Comparison of ENCODE assay signal across 1 cellular context in the genomic region with DNA sequence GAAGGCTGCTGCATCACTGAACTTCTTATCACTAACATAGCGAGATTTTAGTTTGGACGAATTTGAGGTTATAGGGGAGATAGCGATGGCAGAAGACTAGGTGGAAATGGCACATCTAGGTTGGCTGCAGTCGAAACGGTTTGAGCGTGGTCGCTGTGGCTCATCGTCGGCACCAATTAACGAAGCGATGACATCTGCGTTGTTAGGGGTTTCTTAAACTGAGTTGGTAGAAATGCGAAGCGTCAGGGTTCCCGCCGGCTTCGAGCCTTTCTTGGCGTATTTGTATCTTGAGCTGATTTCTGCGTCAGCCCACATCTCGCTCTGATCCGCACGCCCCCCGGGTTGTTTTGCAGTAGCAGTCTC.
A peak's percentile ranks its signal among the peaks of the same experiment; 100 is the strongest.
TF ChIP-seq lines count a peak whose summit lies in the region.

No MANE protein-coding gene starts in this region.

TF ChIP-seq in K562, 482 proteins besides CTCF, POLR2A, EP300 and RAD21 (continued from another document and continues in another):
- TF ChIP-seq, protein P1, sequence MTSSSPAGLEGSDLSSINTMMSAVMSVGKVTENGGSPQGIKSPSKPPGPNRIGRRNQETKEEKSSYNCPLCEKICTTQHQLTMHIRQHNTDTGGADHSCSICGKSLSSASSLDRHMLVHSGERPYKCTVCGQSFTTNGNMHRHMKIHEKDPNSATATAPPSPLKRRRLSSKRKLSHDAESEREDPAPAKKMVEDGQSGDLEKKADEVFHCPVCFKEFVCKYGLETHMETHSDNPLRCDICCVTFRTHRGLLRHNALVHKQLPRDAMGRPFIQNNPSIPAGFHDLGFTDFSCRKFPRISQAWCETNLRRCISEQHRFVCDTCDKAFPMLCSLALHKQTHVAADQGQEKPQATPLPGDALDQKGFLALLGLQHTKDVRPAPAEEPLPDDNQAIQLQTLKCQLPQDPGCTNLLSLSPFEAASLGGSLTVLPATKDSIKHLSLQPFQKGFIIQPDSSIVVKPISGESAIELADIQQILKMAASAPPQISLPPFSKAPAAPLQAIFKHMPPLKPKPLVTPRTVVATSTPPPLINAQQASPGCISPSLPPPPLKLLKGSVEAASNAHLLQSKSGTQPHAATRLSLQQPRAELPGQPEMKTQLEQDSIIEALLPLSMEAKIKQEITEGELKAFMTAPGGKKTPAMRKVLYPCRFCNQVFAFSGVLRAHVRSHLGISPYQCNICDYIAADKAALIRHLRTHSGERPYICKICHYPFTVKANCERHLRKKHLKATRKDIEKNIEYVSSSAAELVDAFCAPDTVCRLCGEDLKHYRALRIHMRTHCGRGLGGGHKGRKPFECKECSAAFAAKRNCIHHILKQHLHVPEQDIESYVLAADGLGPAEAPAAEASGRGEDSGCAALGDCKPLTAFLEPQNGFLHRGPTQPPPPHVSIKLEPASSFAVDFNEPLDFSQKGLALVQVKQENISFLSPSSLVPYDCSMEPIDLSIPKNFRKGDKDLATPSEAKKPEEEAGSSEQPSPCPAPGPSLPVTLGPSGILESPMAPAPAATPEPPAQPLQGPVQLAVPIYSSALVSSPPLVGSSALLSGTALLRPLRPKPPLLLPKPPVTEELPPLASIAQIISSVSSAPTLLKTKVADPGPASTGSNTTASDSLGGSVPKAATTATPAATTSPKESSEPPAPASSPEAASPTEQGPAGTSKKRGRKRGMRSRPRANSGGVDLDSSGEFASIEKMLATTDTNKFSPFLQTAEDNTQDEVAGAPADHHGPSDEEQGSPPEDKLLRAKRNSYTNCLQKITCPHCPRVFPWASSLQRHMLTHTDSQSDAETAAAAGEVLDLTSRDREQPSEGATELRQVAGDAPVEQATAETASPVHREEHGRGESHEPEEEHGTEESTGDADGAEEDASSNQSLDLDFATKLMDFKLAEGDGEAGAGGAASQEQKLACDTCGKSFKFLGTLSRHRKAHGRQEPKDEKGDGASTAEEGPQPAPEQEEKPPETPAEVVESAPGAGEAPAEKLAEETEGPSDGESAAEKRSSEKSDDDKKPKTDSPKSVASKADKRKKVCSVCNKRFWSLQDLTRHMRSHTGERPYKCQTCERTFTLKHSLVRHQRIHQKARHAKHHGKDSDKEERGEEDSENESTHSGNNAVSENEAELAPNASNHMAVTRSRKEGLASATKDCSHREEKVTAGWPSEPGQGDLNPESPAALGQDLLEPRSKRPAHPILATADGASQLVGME (CRISPR knock-in tag; IDR thresholded peaks at IDR 0.05): no peak
- TF ChIP-seq ZNF12 (CRISPR knock-in tag; IDR thresholded peaks at IDR 0.05): no peak
- TF ChIP-seq DMBX1 (CRISPR knock-in tag; IDR thresholded peaks at IDR 0.05; ENCODE audit: borderline replicate concordance): no peak
- TF ChIP-seq SMARCA4 (IDR thresholded peaks at IDR 0.05): no peak
- 0 out of 2 replicates have a peak, but pooled peaks have one; percentile 47 for TF ChIP-seq MIER1 (IDR thresholded peaks at IDR 0.05; ENCODE audit: low read depth)
- TF ChIP-seq, protein P2, sequence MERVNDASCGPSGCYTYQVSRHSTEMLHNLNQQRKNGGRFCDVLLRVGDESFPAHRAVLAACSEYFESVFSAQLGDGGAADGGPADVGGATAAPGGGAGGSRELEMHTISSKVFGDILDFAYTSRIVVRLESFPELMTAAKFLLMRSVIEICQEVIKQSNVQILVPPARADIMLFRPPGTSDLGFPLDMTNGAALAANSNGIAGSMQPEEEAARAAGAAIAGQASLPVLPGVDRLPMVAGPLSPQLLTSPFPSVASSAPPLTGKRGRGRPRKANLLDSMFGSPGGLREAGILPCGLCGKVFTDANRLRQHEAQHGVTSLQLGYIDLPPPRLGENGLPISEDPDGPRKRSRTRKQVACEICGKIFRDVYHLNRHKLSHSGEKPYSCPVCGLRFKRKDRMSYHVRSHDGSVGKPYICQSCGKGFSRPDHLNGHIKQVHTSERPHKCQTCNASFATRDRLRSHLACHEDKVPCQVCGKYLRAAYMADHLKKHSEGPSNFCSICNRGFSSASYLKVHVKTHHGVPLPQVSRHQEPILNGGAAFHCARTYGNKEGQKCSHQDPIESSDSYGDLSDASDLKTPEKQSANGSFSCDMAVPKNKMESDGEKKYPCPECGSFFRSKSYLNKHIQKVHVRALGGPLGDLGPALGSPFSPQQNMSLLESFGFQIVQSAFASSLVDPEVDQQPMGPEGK (CRISPR knock-in tag; IDR thresholded peaks at IDR 0.05; ENCODE audit: borderline replicate concordance): no peak
- TF ChIP-seq, protein P3, sequence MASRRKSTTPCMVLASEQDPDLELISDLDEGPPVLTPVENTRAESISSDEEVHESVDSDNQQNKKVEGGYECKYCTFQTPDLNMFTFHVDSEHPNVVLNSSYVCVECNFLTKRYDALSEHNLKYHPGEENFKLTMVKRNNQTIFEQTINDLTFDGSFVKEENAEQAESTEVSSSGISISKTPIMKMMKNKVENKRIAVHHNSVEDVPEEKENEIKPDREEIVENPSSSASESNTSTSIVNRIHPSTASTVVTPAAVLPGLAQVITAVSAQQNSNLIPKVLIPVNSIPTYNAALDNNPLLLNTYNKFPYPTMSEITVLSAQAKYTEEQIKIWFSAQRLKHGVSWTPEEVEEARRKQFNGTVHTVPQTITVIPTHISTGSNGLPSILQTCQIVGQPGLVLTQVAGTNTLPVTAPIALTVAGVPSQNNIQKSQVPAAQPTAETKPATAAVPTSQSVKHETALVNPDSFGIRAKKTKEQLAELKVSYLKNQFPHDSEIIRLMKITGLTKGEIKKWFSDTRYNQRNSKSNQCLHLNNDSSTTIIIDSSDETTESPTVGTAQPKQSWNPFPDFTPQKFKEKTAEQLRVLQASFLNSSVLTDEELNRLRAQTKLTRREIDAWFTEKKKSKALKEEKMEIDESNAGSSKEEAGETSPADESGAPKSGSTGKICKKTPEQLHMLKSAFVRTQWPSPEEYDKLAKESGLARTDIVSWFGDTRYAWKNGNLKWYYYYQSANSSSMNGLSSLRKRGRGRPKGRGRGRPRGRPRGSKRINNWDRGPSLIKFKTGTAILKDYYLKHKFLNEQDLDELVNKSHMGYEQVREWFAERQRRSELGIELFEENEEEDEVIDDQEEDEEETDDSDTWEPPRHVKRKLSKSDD (conservative IDR thresholded peaks at IDR 0.05; ENCODE audit: low read length): no peak
- no peak for TF ChIP-seq ESRRA (IDR thresholded peaks at IDR 0.05; ENCODE audit: borderline replicate concordance, low read depth)
- no peak for TF ChIP-seq XRCC3 (IDR thresholded peaks at IDR 0.05)
- no peak for TF ChIP-seq ZC3H11A (IDR thresholded peaks at IDR 0.05; ENCODE audit: low read depth, low read length)
- no peak for TF ChIP-seq ZNF551 (CRISPR knock-in tag; IDR thresholded peaks at IDR 0.05)
- TF ChIP-seq, protein P4, sequence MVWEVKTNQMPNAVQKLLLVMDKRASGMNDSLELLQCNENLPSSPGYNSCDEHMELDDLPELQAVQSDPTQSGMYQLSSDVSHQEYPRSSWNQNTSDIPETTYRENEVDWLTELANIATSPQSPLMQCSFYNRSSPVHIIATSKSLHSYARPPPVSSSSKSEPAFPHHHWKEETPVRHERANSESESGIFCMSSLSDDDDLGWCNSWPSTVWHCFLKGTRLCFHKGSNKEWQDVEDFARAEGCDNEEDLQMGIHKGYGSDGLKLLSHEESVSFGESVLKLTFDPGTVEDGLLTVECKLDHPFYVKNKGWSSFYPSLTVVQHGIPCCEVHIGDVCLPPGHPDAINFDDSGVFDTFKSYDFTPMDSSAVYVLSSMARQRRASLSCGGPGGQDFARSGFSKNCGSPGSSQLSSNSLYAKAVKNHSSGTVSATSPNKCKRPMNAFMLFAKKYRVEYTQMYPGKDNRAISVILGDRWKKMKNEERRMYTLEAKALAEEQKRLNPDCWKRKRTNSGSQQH (CRISPR knock-in tag; IDR thresholded peaks at IDR 0.05): no peak
- TF ChIP-seq RBM15 (IDR thresholded peaks at IDR 0.05; ENCODE audit: insufficient read depth, low read length): no peak
- TF ChIP-seq SRSF9 (IDR thresholded peaks at IDR 0.05; ENCODE audit: borderline replicate concordance, low read depth, low read length): no peak
- TF ChIP-seq ZZZ3 (IDR thresholded peaks at IDR 0.05): no peak
- TF ChIP-seq DPF2 (IDR thresholded peaks at IDR 0.05): 0 out of 2 replicates have a peak, but pooled peaks have one; percentile 29
- no peak for TF ChIP-seq CBFB (CRISPR knock-in tag; IDR thresholded peaks at IDR 0.05)
- peak; percentile 31; the same call in 1 of the 2 replicates for TF ChIP-seq CBX5 (IDR thresholded peaks at IDR 0.05; ENCODE audit: borderline replicate concordance, low read depth)
- TF ChIP-seq ZNF408 (CRISPR knock-in tag; IDR thresholded peaks at IDR 0.05; ENCODE audit: low read depth): no peak
- no peak for TF ChIP-seq ZNF212 (CRISPR knock-in tag; IDR thresholded peaks at IDR 0.05)
- TF ChIP-seq, protein P5, sequence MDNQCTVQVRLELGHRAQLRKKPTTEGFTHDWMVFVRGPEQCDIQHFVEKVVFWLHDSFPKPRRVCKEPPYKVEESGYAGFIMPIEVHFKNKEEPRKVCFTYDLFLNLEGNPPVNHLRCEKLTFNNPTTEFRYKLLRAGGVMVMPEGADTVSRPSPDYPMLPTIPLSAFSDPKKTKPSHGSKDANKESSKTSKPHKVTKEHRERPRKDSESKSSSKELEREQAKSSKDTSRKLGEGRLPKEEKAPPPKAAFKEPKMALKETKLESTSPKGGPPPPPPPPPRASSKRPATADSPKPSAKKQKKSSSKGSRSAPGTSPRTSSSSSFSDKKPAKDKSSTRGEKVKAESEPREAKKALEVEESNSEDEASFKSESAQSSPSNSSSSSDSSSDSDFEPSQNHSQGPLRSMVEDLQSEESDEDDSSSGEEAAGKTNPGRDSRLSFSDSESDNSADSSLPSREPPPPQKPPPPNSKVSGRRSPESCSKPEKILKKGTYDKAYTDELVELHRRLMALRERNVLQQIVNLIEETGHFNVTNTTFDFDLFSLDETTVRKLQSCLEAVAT (IDR thresholded peaks at IDR 0.05): peak in 1 of 2 experiments; percentile 82; a peak in 2 of 4 replicates
- TF ChIP-seq SMARCE1 (IDR thresholded peaks at IDR 0.05): no peak
- TF ChIP-seq ZNF644 (tag; IDR thresholded peaks at IDR 0.05; ENCODE audit: low read depth): no peak
- TF ChIP-seq MEF2D (tag; conservative IDR thresholded peaks at IDR 0.05; ENCODE audit: low read depth): 0 out of 2 replicates have a peak, but pooled peaks have one; percentile 35
- TF ChIP-seq PRPF4 (IDR thresholded peaks at IDR 0.05; ENCODE audit: insufficient read depth, low read depth, low read length, poor library complexity, severe bottlenecking): no peak
- TF ChIP-seq, protein P6, sequence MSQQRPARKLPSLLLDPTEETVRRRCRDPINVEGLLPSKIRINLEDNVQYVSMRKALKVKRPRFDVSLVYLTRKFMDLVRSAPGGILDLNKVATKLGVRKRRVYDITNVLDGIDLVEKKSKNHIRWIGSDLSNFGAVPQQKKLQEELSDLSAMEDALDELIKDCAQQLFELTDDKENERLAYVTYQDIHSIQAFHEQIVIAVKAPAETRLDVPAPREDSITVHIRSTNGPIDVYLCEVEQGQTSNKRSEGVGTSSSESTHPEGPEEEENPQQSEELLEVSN (IDR thresholded peaks at IDR 0.05; ENCODE audit: borderline replicate concordance in 1 of 2, extremely low read depth in 1 of 2, insufficient read depth in 1 of 2, insufficient read length in 1 of 2, low read depth in 1 of 2, low read length in 1 of 2, poor library complexity in 1 of 2, severe bottlenecking in 1 of 2): peak; percentile 2 to 14
- no peak for TF ChIP-seq RBM14 (IDR thresholded peaks at IDR 0.05; ENCODE audit: borderline replicate concordance, insufficient read depth, low read depth, low read length)
- TF ChIP-seq, protein P7, sequence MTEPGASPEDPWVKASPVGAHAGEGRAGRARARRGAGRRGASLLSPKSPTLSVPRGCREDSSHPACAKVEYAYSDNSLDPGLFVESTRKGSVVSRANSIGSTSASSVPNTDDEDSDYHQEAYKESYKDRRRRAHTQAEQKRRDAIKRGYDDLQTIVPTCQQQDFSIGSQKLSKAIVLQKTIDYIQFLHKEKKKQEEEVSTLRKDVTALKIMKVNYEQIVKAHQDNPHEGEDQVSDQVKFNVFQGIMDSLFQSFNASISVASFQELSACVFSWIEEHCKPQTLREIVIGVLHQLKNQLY (CRISPR knock-in tag; conservative IDR thresholded peaks at IDR 0.05): no peak
- TF ChIP-seq FOXM1 (IDR thresholded peaks at IDR 0.05; ENCODE audit: low read depth): no peak
- no peak for TF ChIP-seq FOXM1 (CRISPR knock-in tag; IDR thresholded peaks at IDR 0.05; ENCODE audit: low read depth)
- no peak for TF ChIP-seq MYBL2 (IDR thresholded peaks at IDR 0.05; ENCODE audit: low read depth)
- TF ChIP-seq MYBL2 (CRISPR knock-in tag; IDR thresholded peaks at IDR 0.05; ENCODE audit: borderline replicate concordance): no peak
- no peak for TF ChIP-seq CEBPB (tag; IDR thresholded peaks at IDR 0.05)
- TF ChIP-seq DACH1 (IDR thresholded peaks at IDR 0.05; ENCODE audit: partially characterized antibody): no peak
- no peak for TF ChIP-seq BRF1 (IDR thresholded peaks at IDR 0.05; ENCODE audit: borderline replicate concordance, extremely low read depth, insufficient read length)
- no peak for TF ChIP-seq ZNF133 (CRISPR knock-in tag; IDR thresholded peaks at IDR 0.05)
- no peak for TF ChIP-seq KAT7 (CRISPR knock-in tag; IDR thresholded peaks at IDR 0.05; ENCODE audit: borderline replicate concordance)
- TF ChIP-seq, protein P8, sequence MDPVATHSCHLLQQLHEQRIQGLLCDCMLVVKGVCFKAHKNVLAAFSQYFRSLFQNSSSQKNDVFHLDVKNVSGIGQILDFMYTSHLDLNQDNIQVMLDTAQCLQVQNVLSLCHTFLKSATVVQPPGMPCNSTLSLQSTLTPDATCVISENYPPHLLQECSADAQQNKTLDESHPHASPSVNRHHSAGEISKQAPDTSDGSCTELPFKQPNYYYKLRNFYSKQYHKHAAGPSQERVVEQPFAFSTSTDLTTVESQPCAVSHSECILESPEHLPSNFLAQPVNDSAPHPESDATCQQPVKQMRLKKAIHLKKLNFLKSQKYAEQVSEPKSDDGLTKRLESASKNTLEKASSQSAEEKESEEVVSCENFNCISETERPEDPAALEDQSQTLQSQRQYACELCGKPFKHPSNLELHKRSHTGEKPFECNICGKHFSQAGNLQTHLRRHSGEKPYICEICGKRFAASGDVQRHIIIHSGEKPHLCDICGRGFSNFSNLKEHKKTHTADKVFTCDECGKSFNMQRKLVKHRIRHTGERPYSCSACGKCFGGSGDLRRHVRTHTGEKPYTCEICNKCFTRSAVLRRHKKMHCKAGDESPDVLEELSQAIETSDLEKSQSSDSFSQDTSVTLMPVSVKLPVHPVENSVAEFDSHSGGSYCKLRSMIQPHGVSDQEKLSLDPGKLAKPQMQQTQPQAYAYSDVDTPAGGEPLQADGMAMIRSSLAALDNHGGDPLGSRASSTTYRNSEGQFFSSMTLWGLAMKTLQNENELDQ (CRISPR knock-in tag; IDR thresholded peaks at IDR 0.05; ENCODE audit: borderline replicate concordance): no peak
- TF ChIP-seq, protein P9, sequence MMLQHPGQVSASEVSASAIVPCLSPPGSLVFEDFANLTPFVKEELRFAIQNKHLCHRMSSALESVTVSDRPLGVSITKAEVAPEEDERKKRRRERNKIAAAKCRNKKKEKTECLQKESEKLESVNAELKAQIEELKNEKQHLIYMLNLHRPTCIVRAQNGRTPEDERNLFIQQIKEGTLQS (IDR thresholded peaks at IDR 0.05): no peak
- TF ChIP-seq, protein P9 (CRISPR knock-in tag; conservative IDR thresholded peaks at IDR 0.05): no peak
- no peak for TF ChIP-seq HEY1 (CRISPR knock-in tag; IDR thresholded peaks at IDR 0.05; ENCODE audit: borderline replicate concordance)
- TF ChIP-seq SMARCB1 (IDR thresholded peaks at IDR 0.05; ENCODE audit: insufficient read length, low read depth): no peak
- TF ChIP-seq E2F3 (CRISPR knock-in tag; IDR thresholded peaks at IDR 0.05): no peak
- no peak for TF ChIP-seq KLF10 (CRISPR knock-in tag; IDR thresholded peaks at IDR 0.05)
- TF ChIP-seq ATF1 (CRISPR knock-in tag; IDR thresholded peaks at IDR 0.05): no peak
- no peak for TF ChIP-seq ATF1 (tag; IDR thresholded peaks at IDR 0.05)
- TF ChIP-seq MAFG (tag; conservative IDR thresholded peaks at IDR 0.05): no peak
